In genomic region chr7:152266859-152267258, GRCh38 we compare ENCODE assay signal across 8 cellular contexts.
DNase-seq lines count a peak whose midpoint lies in the region; ATAC-seq and TF ChIP-seq lines count a peak whose summit lies in the region.
"Not testable (repeated sequence)": the region's sequence is repeated elsewhere in the genome, so short reads cannot be mapped to it uniquely, and the experiment has no call there.

No MANE protein-coding gene starts in this region.

- POLR2A ChIA-PET in HEK293 (lab: Yijun Ruan, JAX); WTC11 (lab: Charles Lee): not testable (repeated sequence)

- not testable (repeated sequence) for ATAC-seq in GM23338; WTC11; activated T-cell treated with anti-CD3 and anti-CD28 coated beads, Interleukin-2, amount 50 U/mL, for 72 hours (replicated peaks in 1 of 2); memory B cell (ENCODE audit: low read depth)

- not testable (repeated sequence) for H3K36me3 Mint-ChIP-seq in GM23338 (ENCODE audit: low read depth); WTC11; activated T-cell treated with anti-CD3 and anti-CD28 coated beads, Interleukin-2, amount 50 U/mL, for 72 hours (ENCODE audit: insufficient read depth in 2 of 2)
- H3K36me3 Mint-ChIP-seq in memory B cell: peaks cover 29% of the 10 kb centered on the region
- peaks cover 53% of the 10 kb centered on the region for H3K36me3 Mint-ChIP-seq in stimulated activated naive CD8-positive, alpha-beta T cell treated with anti-CD3 and anti-CD28 coated beads, Interleukin-15, Interleukin-2, amounts not matched to agents 100 ng/mL and 50 ng/mL, for 24 hours (ENCODE audit: low read depth)

- H3K4me1 Mint-ChIP-seq in GM23338; WTC11; memory B cell; stimulated activated naive CD8-positive, alpha-beta T cell treated with anti-CD3 and anti-CD28 coated beads, Interleukin-15, Interleukin-2, amounts not matched to agents 100 ng/mL and 50 ng/mL, for 24 hours (ENCODE audit: low read depth): not testable (repeated sequence)
- H3K4me1 Mint-ChIP-seq in activated T-cell treated with anti-CD3 and anti-CD28 coated beads, Interleukin-2, amount 50 U/mL, for 72 hours (ENCODE audit: low read depth): peaks cover 10% of the 10 kb centered on the region

- DNase-seq in GM23338 (ENCODE audit: low spot score); WTC11 (ENCODE audit: low spot score); activated T-cell treated with anti-CD3 and anti-CD28 coated beads, Interleukin-2, amount 50 U/mL, for 72 hours; memory B cell (ENCODE audit: low spot score in 2 of 2); mesendoderm: not testable (repeated sequence)
- peak; percentile 5 for DNase-seq in hepatocyte (ENCODE audit: low spot score)

- not testable (repeated sequence) for H3K27me3 ChIP-seq in GM23338 (ENCODE audit: insufficient read depth); hepatocyte; mesendoderm (ENCODE audit: insufficient read depth, low read length, poor library complexity)

- H2BK120ac ChIP-seq in mesendoderm (ENCODE audit: low read depth, low read length): not testable (repeated sequence)

- not testable (repeated sequence) for H3K56ac ChIP-seq in mesendoderm (ENCODE audit: low read length)

- not testable (repeated sequence) for TF ChIP-seq CTCF in GM23338 (conservative IDR thresholded peaks at IDR 0.05; ENCODE audit: low read depth in 2 of 2); HEK293 (tag by site-specific recombination; IDR thresholded peaks at IDR 0.05); WTC11 (IDR thresholded peaks at IDR 0.05); hepatocyte (IDR thresholded peaks at IDR 0.05; ENCODE audit: poor library complexity)

- H3K4ac ChIP-seq in mesendoderm (ENCODE audit: low read depth, low read length): not testable (repeated sequence)

- 0 out of 2 replicates have a peak overlapping the region, but pooled peaks have one; percentile 0 for H3K27ac ChIP-seq in GM23338 (ENCODE audit: low read depth)
- not testable (repeated sequence) for H3K27ac ChIP-seq in HEK293 (ENCODE audit: extremely low read depth, low read depth, low read length); hepatocyte; mesendoderm (ENCODE audit: low read depth, low read length)

- not testable (repeated sequence) for H2AFZ ChIP-seq in GM23338, hepatocyte

- H3K27ac Mint-ChIP-seq in GM23338: not testable (repeated sequence)
- H3K27ac Mint-ChIP-seq in WTC11: peak overlapping the region; percentile 30; the same call in 1 of the 2 replicates
- H3K27ac Mint-ChIP-seq in activated T-cell treated with anti-CD3 and anti-CD28 coated beads, Interleukin-2, amount 50 U/mL, for 72 hours: peak overlapping the region; percentile 5
- H3K27ac Mint-ChIP-seq in memory B cell: peak overlapping the region; percentile 1
- peak overlapping the region; percentile 1 for H3K27ac Mint-ChIP-seq in stimulated activated naive CD8-positive, alpha-beta T cell treated with anti-CD3 and anti-CD28 coated beads, Interleukin-15, Interleukin-2, amounts not matched to agents 100 ng/mL and 50 ng/mL, for 24 hours

- H3K9me3 Mint-ChIP-seq in GM23338; WTC11; activated T-cell treated with anti-CD3 and anti-CD28 coated beads, Interleukin-2, amount 50 U/mL, for 72 hours; memory B cell; stimulated activated naive CD8-positive, alpha-beta T cell treated with anti-CD3 and anti-CD28 coated beads, Interleukin-15, Interleukin-2, amounts not matched to agents 100 ng/mL and 50 ng/mL, for 24 hours: not testable (repeated sequence)

- CTCF ChIA-PET in HEK293 (lab: Yijun Ruan, JAX); WTC11 (lab: Charles Lee): not testable (repeated sequence)

- H3K4me2 ChIP-seq in GM23338; hepatocyte; mesendoderm (ENCODE audit: low read length): not testable (repeated sequence)

- not testable (repeated sequence) for H2BK15ac ChIP-seq in mesendoderm (replicated peaks; ENCODE audit: low read depth)

- not testable (repeated sequence) for H2AK5ac ChIP-seq in mesendoderm (ENCODE audit: low read length)

- not testable (repeated sequence) for H2BK5ac ChIP-seq in mesendoderm (ENCODE audit: low read length)

- H3K4me3 ChIP-seq in GM23338; HEK293 (ENCODE audit: low read depth, low read length); hepatocyte: not testable (repeated sequence)
- peak overlapping the region; percentile 33 for H3K4me3 ChIP-seq in mesendoderm (ENCODE audit: low read length)

- H3K9me3 ChIP-seq in HEK293 (ENCODE audit: control insufficient read depth, insufficient read depth, low read depth, low read length); hepatocyte (ENCODE audit: low read depth): not testable (repeated sequence)

- H3K36me3 ChIP-seq in GM23338 (ENCODE audit: insufficient read depth); hepatocyte (replicated peaks; ENCODE audit: insufficient read depth, low read depth); mesendoderm (ENCODE audit: control insufficient read depth, insufficient read depth, low read length): not testable (repeated sequence)
- peaks cover 0 to 17% of the 10 kb centered on the region in 2 experiments; a peak in 1 of 3 replicates for H3K36me3 ChIP-seq in HEK293 (ENCODE audit: control insufficient read depth in 2 of 2, insufficient read depth in 1 of 2, low read length in 2 of 2)

- H3K4me3 Mint-ChIP-seq in GM23338; WTC11; activated T-cell treated with anti-CD3 and anti-CD28 coated beads, Interleukin-2, amount 50 U/mL, for 72 hours; memory B cell; stimulated activated naive CD8-positive, alpha-beta T cell treated with anti-CD3 and anti-CD28 coated beads, Interleukin-15, Interleukin-2, amounts not matched to agents 100 ng/mL and 50 ng/mL, for 24 hours: not testable (repeated sequence)

- not testable (repeated sequence) for H4K8ac ChIP-seq in mesendoderm (ENCODE audit: low read depth, low read length)

- not testable (repeated sequence) for H3K9me2 ChIP-seq in GM23338 (ENCODE audit: insufficient read depth); hepatocyte (replicated peaks; ENCODE audit: insufficient read depth)

- not testable (repeated sequence) for H3K27me3 Mint-ChIP-seq in GM23338 (ENCODE audit: insufficient read depth, low read depth, poor library complexity); WTC11 (ENCODE audit: low read depth); activated T-cell treated with anti-CD3 and anti-CD28 coated beads, Interleukin-2, amount 50 U/mL, for 72 hours (ENCODE audit: low read depth); memory B cell; stimulated activated naive CD8-positive, alpha-beta T cell treated with anti-CD3 and anti-CD28 coated beads, Interleukin-15, Interleukin-2, amounts not matched to agents 100 ng/mL and 50 ng/mL, for 24 hours

- not testable (repeated sequence) for H3K79me2 ChIP-seq in GM23338 (replicated peaks; ENCODE audit: insufficient read depth); hepatocyte; mesendoderm (ENCODE audit: control insufficient read depth, insufficient read depth, low read length)

- not testable (repeated sequence) for H3K79me1 ChIP-seq in mesendoderm (ENCODE audit: low read length)

- not testable (repeated sequence) for H3K9ac ChIP-seq in mesendoderm (ENCODE audit: low read length)

- 82% methylated on average over 2 of the region's 2 CpGs for WGBS in hepatocyte (ENCODE audit: low lambda C conversion rate, missing lambda C conversion rate)
- WGBS in mesendoderm (ENCODE audit: extremely low coverage, insufficient coverage, low lambda C conversion rate): no CpG with 5 or more reads among the region's 2 CpGs

- not testable (repeated sequence) for H4K20me1 ChIP-seq in GM23338 (replicated peaks; ENCODE audit: insufficient read depth); hepatocyte (ENCODE audit: insufficient read depth, poor library complexity, severe bottlenecking)

- not testable (repeated sequence) for H3K23ac ChIP-seq in mesendoderm (ENCODE audit: low read length)

- H4K5ac ChIP-seq in mesendoderm (ENCODE audit: low read length): not testable (repeated sequence)

- H3F3A ChIP-seq in GM23338 (replicated peaks; ENCODE audit: low read depth): not testable (repeated sequence)

- not testable (repeated sequence) for H3K4me1 ChIP-seq in GM23338 (ENCODE audit: insufficient read depth); HEK293 (ENCODE audit: control insufficient read depth, insufficient read depth, low read length); hepatocyte (ENCODE audit: insufficient read depth); mesendoderm (ENCODE audit: control insufficient read depth, low read depth, low read length)

- not testable (repeated sequence) for H3K18ac ChIP-seq in mesendoderm (ENCODE audit: low read length)

TF ChIP-seq in HEK293, 187 proteins besides CTCF, POLR2A, EP300 and RAD21:
- TF ChIP-seq PRDM1 (tag by site-specific recombination; IDR thresholded peaks at IDR 0.05): peak; percentile 93
